19 cellular contexts compared by ENCODE assay signal in the genomic region with DNA sequence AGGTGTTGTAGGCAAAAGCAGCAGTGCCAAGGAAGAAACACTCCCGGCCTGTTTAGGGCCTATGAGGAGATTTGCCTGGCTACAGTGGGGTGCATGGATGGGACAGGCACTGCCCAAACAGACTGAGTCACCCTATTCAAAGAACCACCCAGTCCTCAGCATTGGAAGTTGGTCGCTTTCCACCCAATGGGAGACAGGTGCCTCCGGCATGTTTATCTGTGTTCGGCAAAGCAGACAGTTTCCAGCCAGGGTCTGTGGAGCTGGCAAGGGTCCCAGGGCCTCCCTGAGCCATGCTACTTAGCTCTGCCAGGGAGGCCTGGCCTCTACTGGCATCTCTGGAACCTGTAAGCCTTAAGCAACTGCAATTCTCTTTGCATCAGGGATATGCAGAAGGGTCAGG.
A peak's percentile ranks its signal among the peaks of the same experiment; 100 is the strongest.
DNase-seq lines count a peak whose midpoint lies in the region; TF ChIP-seq lines count a peak whose summit lies in the region.
"Had no signal": no experiment of that assay in that cellular context is flagged by ENCODE, and none has a peak within 500 bp of the region (broad histone marks: within the 10 kb centered on the region; RNA-seq: fewer than 3 reads in every experiment).

No MANE protein-coding gene starts in this region.

- no peak overlapping the region for H3K4me3 Mint-ChIP-seq in chondrocyte (ENCODE audit: unreplicated experiment)
- H3K4me3 Mint-ChIP-seq: CD8-positive, alpha-beta T cell; H9 had no signal

- no peaks in the 10 kb centered on the region for H3K4me1 ChIP-seq in prostate gland (replicated peaks)

- DNase-seq in DMS 273 (lab: John Stamatoyannopoulos, UW; ENCODE audit: unreplicated experiment) (peak; percentile 64), DMS 273 treated with DMSO at 0.1 percent for 48 hours (lab: John Stamatoyannopoulos, UW) (no peak), MG63 (peak; percentile 43), NCI-H69 (lab: John Stamatoyannopoulos, UW) (peak; percentile 87), prostate gland (ENCODE audit: low spot score) (peak; percentile 6), GM19238 (ENCODE audit: insufficient read length, low spot score) (no peak), NCI-H128 (lab: John Stamatoyannopoulos, UW; ENCODE audit: unreplicated experiment) (no peak), chondrocyte (ENCODE audit: low spot score) (no peak)
- DNase-seq: CD8-positive, alpha-beta T cell; H9; MM.1S; NCI-H1417 treated with DMSO at 0.1 percent for 48 hours; NCI-H2081 treated with DMSO at 0.1 percent for 48 hours; NCI-H345; NCI-H748 treated with DMSO at 0.1 percent for 48 hours; PC-9 had no signal

- H3K9me3 ChIP-seq in MG63 (no peaks in the 10 kb centered on the region), prostate gland (no peaks in the 10 kb centered on the region)

- H3K36me3 Mint-ChIP-seq in chondrocyte (ENCODE audit: low read depth) = no peaks in the 10 kb centered on the region
- H3K36me3 Mint-ChIP-seq: CD8-positive, alpha-beta T cell had no signal

- no peaks in the 10 kb centered on the region for H3K4me1 Mint-ChIP-seq in chondrocyte (ENCODE audit: low read depth)

- WGBS in prostate gland = 30% methylated on average over 1 of the region's 4 CpGs

- intact Hi-C loops in prostate gland (cut with DNase I) = no loop called here

- peaks cover 9% of the 10 kb centered on the region for H3K9me3 Mint-ChIP-seq in chondrocyte (ENCODE audit: low read depth)
- H3K9me3 Mint-ChIP-seq: CD8-positive, alpha-beta T cell had no signal

- no peak overlapping the region for H3K27ac ChIP-seq in prostate gland
- H3K27ac ChIP-seq: 22Rv1, BLaER1, KMS-11, PC-9 had no signal

- H3K27ac Mint-ChIP-seq in chondrocyte (ENCODE audit: unreplicated experiment) = no peak overlapping the region
- H3K27ac Mint-ChIP-seq: CD8-positive, alpha-beta T cell; H9 had no signal

- no peak for TF ChIP-seq CTCF in prostate gland (IDR thresholded peaks at IDR 0.05)
- TF ChIP-seq CTCF in chondrocyte (IDR thresholded peaks at IDR 0.05) = no peak

- H3K4me3 ChIP-seq in MG63 (no peak overlapping the region), prostate gland (no peak overlapping the region)
- H3K4me3 ChIP-seq: BLaER1, PC-9 had no signal

- peaks cover 6% of the 10 kb centered on the region for H3K27me3 Mint-ChIP-seq in chondrocyte (ENCODE audit: low read depth)

- H3K27me3 ChIP-seq in MG63 (no peaks in the 10 kb centered on the region), prostate gland (replicated peaks; ENCODE audit: insufficient read depth) (no peaks in the 10 kb centered on the region)
- H3K27me3 ChIP-seq: BLaER1 had no signal

- no peak for TF ChIP-seq POLR2A in prostate gland (IDR thresholded peaks at IDR 0.05)

- H3K36me3 ChIP-seq in MG63 = no peaks in the 10 kb centered on the region
- H3K36me3 ChIP-seq in prostate gland = no peaks in the 10 kb centered on the region
- H3K36me3 ChIP-seq: BLaER1 had no signal

Comparison
In these comparisons a context has a peak if more than half of its experiments do, and no peak if none do; other contexts are left out.
1. DNase-seq: peak in DMS 273 (single experiment), MG63 (single experiment), NCI-H69 (single experiment) and prostate gland (single experiment); none in DMS 273 treated with DMSO at 0.1 percent for 48 hours (single experiment), GM19238 (single experiment), NCI-H128 (single experiment) and chondrocyte (single experiment).